ENCODE assay signal across 10 cellular contexts in the genomic region with DNA sequence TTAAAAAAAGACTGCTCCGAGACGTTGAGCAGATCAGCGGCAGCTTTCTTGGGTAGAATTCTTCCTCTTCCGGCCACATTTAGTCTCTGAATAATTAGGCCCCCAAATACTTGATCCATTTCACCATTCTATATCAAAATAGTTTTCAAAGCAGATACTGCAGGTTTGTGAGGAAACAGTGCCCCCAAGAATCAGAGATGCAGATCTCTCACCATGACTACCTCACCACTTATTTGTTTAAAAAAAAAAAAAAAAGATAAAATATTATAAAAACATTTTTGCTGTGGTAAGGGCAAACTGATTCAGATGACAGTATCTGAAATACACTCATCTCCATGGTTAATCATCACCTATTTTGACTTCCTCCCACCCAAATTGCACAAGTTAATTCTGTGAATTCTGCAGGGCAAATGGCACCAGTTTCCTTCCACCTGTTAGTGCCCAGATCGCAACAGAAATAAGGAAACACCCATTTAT.
DNase-seq lines count a peak whose midpoint lies in the region; ATAC-seq and TF ChIP-seq lines count a peak whose summit lies in the region.
"Had no signal": no experiment of that assay in that cellular context is flagged by ENCODE, and none has a peak within 500 bp of the region (broad histone marks: within the 10 kb centered on the region; RNA-seq: fewer than 3 reads in every experiment).

No MANE protein-coding gene starts in this region.

- peaks cover 90% of the 10 kb centered on the region for H3K4me1 ChIP-seq in CD8-positive, alpha-beta T cell (ENCODE audit: insufficient read depth, low read length)
- H3K4me1 ChIP-seq in right lobe of liver = peaks cover 0 to 83% (median 30%) of the 10 kb centered on the region in 4 donors

- H3K27me3 ChIP-seq in CD8-positive, alpha-beta T cell (ENCODE audit: insufficient read depth, low read length) = no peaks in the 10 kb centered on the region
- no peaks in the 10 kb centered on the region for H3K27me3 ChIP-seq in right lobe of liver

- no peaks in the 10 kb centered on the region for H3K9me3 ChIP-seq in CD8-positive, alpha-beta T cell (ENCODE audit: low read length)
- no peaks in the 10 kb centered on the region for H3K9me3 ChIP-seq in right lobe of liver

- no peaks in the 10 kb centered on the region for H3K27me3 Mint-ChIP-seq in CD8-positive, alpha-beta T cell (ENCODE audit: low read depth)
- H3K27me3 Mint-ChIP-seq in T-helper 1 cell treated with Interleukin-12 subunit alpha and Interleukin-12 subunit beta and Interleukin-4 antibody, amounts not matched to agents 30 μg/mL and 1 μg/mL, for 36 hours (ENCODE audit: low read depth) = no peaks in the 10 kb centered on the region

- 2% methylated on average over 5 of the region's 5 CpGs for WGBS in right lobe of liver (ENCODE audit: insufficient coverage, low coverage, low lambda C conversion rate, missing lambda C conversion rate)

- H3K27ac Mint-ChIP-seq in CD8-positive, alpha-beta T cell = peak overlapping the region; percentile 98
- H3K27ac Mint-ChIP-seq in T-helper 1 cell treated with Interleukin-12 subunit alpha and Interleukin-12 subunit beta and Interleukin-4 antibody, amounts not matched to agents 30 μg/mL and 1 μg/mL, for 36 hours = peak overlapping the region; percentile 91

- DNase-seq in CD8-positive, alpha-beta T cell = peak in 1 of 7 experiments; percentile 45
- DNase-seq in right lobe of liver (peak in 1 of 3 donors; percentile 52), SK-N-DZ (ENCODE audit: low spot score) (no peak), NCI-H345 (lab: John Stamatoyannopoulos, UW) (no peak)
- DNase-seq: DMS53, NCI-H187 had no signal

- POLR2A ChIA-PET in CD8-positive, alpha-beta T cell (lab: Charles Lee) = interaction anchor here (0.7 to 1.9 kb wide), 7 partner anchors 10 to 77 kb away, joined by 3 to 9 read pairs (median 3); no protein-coding TSS in a partner anchor

- peaks cover 88% of the 10 kb centered on the region for H3K4me1 Mint-ChIP-seq in CD8-positive, alpha-beta T cell (ENCODE audit: low read depth)
- H3K4me1 Mint-ChIP-seq in T-helper 1 cell treated with Interleukin-12 subunit alpha and Interleukin-12 subunit beta and Interleukin-4 antibody, amounts not matched to agents 30 μg/mL and 1 μg/mL, for 36 hours (ENCODE audit: low read depth) = peaks cover 81% of the 10 kb centered on the region

- peak; percentile 57 for ATAC-seq in CD8-positive, alpha-beta T cell
- peak; percentile 56 for ATAC-seq in GM21423 (IDR thresholded peaks at IDR 0.05; ENCODE audit: unreplicated experiment)
- ATAC-seq in right lobe of liver = peak; percentile 59 to 71 (median 65)
- ATAC-seq in GM21786 (IDR thresholded peaks at IDR 0.05; ENCODE audit: unreplicated experiment) = no peak
- no peak for ATAC-seq in HG03469 (IDR thresholded peaks at IDR 0.05; ENCODE audit: unreplicated experiment)

- intact Hi-C loops in CD8-positive, alpha-beta T cell (cut with DNase I, micrococcal nuclease) = loop anchor here (1.0 to 5.0 kb wide), 11 partner anchors 8 to 367 kb away; a partner anchor contains a TSS
- intact Hi-C loops in right lobe of liver (cut with DNase I) = no loop called here

- TF ChIP-seq POLR2A in right lobe of liver (IDR thresholded peaks at IDR 0.05) = peak; percentile 57

- CTCF ChIA-PET in CD8-positive, alpha-beta T cell (lab: Charles Lee) = interaction anchor here (1.2 to 1.5 kb wide), 2 partner anchors 16 to 21 kb away, joined by 3 read pairs; no protein-coding TSS in a partner anchor

- peaks cover 11% of the 10 kb centered on the region for H3K36me3 ChIP-seq in CD8-positive, alpha-beta T cell (ENCODE audit: insufficient read depth, low read length)
- no peaks in the 10 kb centered on the region for H3K36me3 ChIP-seq in right lobe of liver

- H3K27ac ChIP-seq in CD8-positive, alpha-beta T cell (ENCODE audit: low read depth, low read length) = peak overlapping the region; percentile 79
- peak overlapping the region; percentile 60 to 92 (median 87) for H3K27ac ChIP-seq in right lobe of liver

- H3K36me3 Mint-ChIP-seq in CD8-positive, alpha-beta T cell = peaks cover 48% of the 10 kb centered on the region
- H3K36me3 Mint-ChIP-seq in T-helper 1 cell treated with Interleukin-12 subunit alpha and Interleukin-12 subunit beta and Interleukin-4 antibody, amounts not matched to agents 30 μg/mL and 1 μg/mL, for 36 hours (ENCODE audit: low read depth) = peaks cover 58% of the 10 kb centered on the region

- no peak overlapping the region for H3K4me3 ChIP-seq in CD8-positive, alpha-beta T cell (ENCODE audit: low read depth, low read length)
- no peak overlapping the region for H3K4me3 ChIP-seq in right lobe of liver

- TF ChIP-seq CTCF in CD8-positive, alpha-beta T cell (IDR thresholded peaks at IDR 0.05) = no peak
- no peak for TF ChIP-seq CTCF in right lobe of liver (IDR thresholded peaks at IDR 0.05)

- peaks cover 10% of the 10 kb centered on the region for H3K9me3 Mint-ChIP-seq in CD8-positive, alpha-beta T cell
- peaks cover 8% of the 10 kb centered on the region for H3K9me3 Mint-ChIP-seq in T-helper 1 cell treated with Interleukin-12 subunit alpha and Interleukin-12 subunit beta and Interleukin-4 antibody, amounts not matched to agents 30 μg/mL and 1 μg/mL, for 36 hours

- peak overlapping the region; percentile 80 for H3K4me3 Mint-ChIP-seq in CD8-positive, alpha-beta T cell
- H3K4me3 Mint-ChIP-seq in T-helper 1 cell treated with Interleukin-12 subunit alpha and Interleukin-12 subunit beta and Interleukin-4 antibody, amounts not matched to agents 30 μg/mL and 1 μg/mL, for 36 hours = peak overlapping the region; percentile 69

Comparison
In these comparisons a context has a peak if more than half of its experiments do, and no peak if none do; other contexts are left out.
1. ATAC-seq: peak in CD8-positive, alpha-beta T cell (single experiment), GM21423 (single experiment) and right lobe of liver (4 of 4); none in GM21786 (single experiment) and HG03469 (single experiment).
2. intact Hi-C loops: an anchor here in CD8-positive, alpha-beta T cell (1.0 to 5.0 kb wide); none called in right lobe of liver.